Comparison of ENCODE assay signal across 14 cellular contexts in genomic region chr5:153523831-153524230, GRCh38. TPM values are rescaled to one million over a fixed set of nuclear protein-coding genes. Genes with fewer than 3 reads are reported as not detected.
DNase-seq lines count a peak whose midpoint lies in the region; ATAC-seq and TF ChIP-seq lines count a peak whose summit lies in the region.
"Had no signal": no experiment of that assay in that cellular context is flagged by ENCODE, and none has a peak within 500 bp of the region (broad histone marks: within the 10 kb centered on the region; RNA-seq: fewer than 3 reads in every experiment).

No MANE protein-coding gene starts in this region.

- POLR2A ChIA-PET in RWPE1 (lab: Yijun Ruan, JAX; ENCODE audit: low non-redundant PET): no interaction called here

- peak; percentile 88 for DNase-seq in HCEC 1CT
- DNase-seq in astrocyte of the cerebellum (ENCODE audit: low read depth): peak; percentile 49
- DNase-seq in foreskin keratinocyte: peak; percentile 40 to 68
- DNase-seq in retinal pigment epithelial cell (ENCODE audit: low read depth): peak; percentile 79
- no peak for DNase-seq in RWPE1 (ENCODE audit: low spot score)
- no peak for DNase-seq in central memory CD4-positive, alpha-beta T cell
- no peak for DNase-seq in GM19240 (ENCODE audit: insufficient read length, low spot score)
- DNase-seq: activated T-cell treated with anti-CD3 and anti-CD28 coated beads, Interleukin-2, amount 50 U/mL, for 24 hours; KG1; NCI-H2081 had no signal

- ATAC-seq in foreskin keratinocyte: peak; percentile 67
- no peak for ATAC-seq in GM18909 (IDR thresholded peaks at IDR 0.05; ENCODE audit: poor library complexity, unreplicated experiment)

- CTCF ChIA-PET in RWPE1 (lab: Yijun Ruan, JAX): interaction anchor here (0.6 to 0.8 kb wide), 2 partner anchors 27 to 28 kb away, joined by 3 read pairs; no protein-coding TSS in a partner anchor

- in situ Hi-C loops in astrocyte of the cerebellum (cut with HindIII; ENCODE audit: low sequenced_read_pairs): no loop called here

- H3K27me3 ChIP-seq in foreskin keratinocyte: no peaks in the 10 kb centered on the region
- H3K27me3 ChIP-seq: ascending aorta had no signal

- no peak overlapping the region for H3K4me3 ChIP-seq in astrocyte of the cerebellum (ENCODE audit: low read depth, low read length)
- no peak overlapping the region for H3K4me3 ChIP-seq in retinal pigment epithelial cell (ENCODE audit: low read length)
- H3K4me3 ChIP-seq: ascending aorta, skin epidermis had no signal

- no peak overlapping the region for H3K27ac ChIP-seq in foreskin keratinocyte
- no peak overlapping the region for H3K27ac ChIP-seq in RWPE1
- H3K27ac ChIP-seq: ascending aorta, epithelial cell of prostate, skin epidermis had no signal

- no peak for TF ChIP-seq CTCF in astrocyte of the cerebellum (IDR thresholded peaks at IDR 0.05; ENCODE audit: low read depth, low read length, missing control alignments)
- no peak for TF ChIP-seq CTCF in foreskin keratinocyte (conservative IDR thresholded peaks at IDR 0.05)
- TF ChIP-seq CTCF in retinal pigment epithelial cell (conservative IDR thresholded peaks at IDR 0.05; ENCODE audit: low read depth, low read length): no peak
- TF ChIP-seq CTCF in RWPE1 (conservative IDR thresholded peaks at IDR 0.05; ENCODE audit: low read depth): no peak

- H3K4me1 ChIP-seq in foreskin keratinocyte: peaks cover 13% of the 10 kb centered on the region

RNA-seq across cellular contexts. Expression of gene GRIA1, which starts 33.4 kb away (rescaled TPM):
- total RNA-seq in foreskin keratinocyte: 0.42 and 0.48 TPM in 2 replicates
- 0.04 and 0.09 TPM in 2 replicates for polyA plus RNA-seq in foreskin keratinocyte

Comparison
In these comparisons a context has a peak if more than half of its experiments do, and no peak if none do; other contexts are left out.
1. DNase-seq: peak in HCEC 1CT (single experiment), astrocyte of the cerebellum (single experiment), foreskin keratinocyte (2 of 2) and retinal pigment epithelial cell (single experiment); none in RWPE1 (single experiment), central memory CD4-positive, alpha-beta T cell (single experiment) and GM19240 (single experiment).